8 cellular contexts compared by ENCODE assay signal in genomic region chr1:205631727-205632373, GRCh38. TPM values are rescaled to one million over a fixed set of nuclear protein-coding genes. Genes with fewer than 3 reads are reported as not detected.
A peak's percentile ranks its signal among the peaks of the same experiment; 100 is the strongest.
DNase-seq lines count a peak whose midpoint lies in the region; ATAC-seq and TF ChIP-seq lines count a peak whose summit lies in the region.

A gene with protein sequence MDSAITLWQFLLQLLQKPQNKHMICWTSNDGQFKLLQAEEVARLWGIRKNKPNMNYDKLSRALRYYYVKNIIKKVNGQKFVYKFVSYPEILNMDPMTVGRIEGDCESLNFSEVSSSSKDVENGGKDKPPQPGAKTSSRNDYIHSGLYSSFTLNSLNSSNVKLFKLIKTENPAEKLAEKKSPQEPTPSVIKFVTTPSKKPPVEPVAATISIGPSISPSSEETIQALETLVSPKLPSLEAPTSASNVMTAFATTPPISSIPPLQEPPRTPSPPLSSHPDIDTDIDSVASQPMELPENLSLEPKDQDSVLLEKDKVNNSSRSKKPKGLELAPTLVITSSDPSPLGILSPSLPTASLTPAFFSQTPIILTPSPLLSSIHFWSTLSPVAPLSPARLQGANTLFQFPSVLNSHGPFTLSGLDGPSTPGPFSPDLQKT (minus strand): TSS chr1:205632011. CDS start chr1:205623882, 8,129 bp downstream.

- H3K4me3 ChIP-seq in adipocyte (ENCODE audit: low read length): peak within 1 kb of the TSS; percentile 92

- intact Hi-C loops in cardiac septum (cut with DNase I): loop anchor here (1.0 to 5.0 kb wide), 3 partner anchors 33 to 105 kb away; no protein-coding TSS in a partner anchor

- peak within 1 kb of the TSS; percentile 96 for H3K27ac Mint-ChIP-seq in type B pancreatic cell

- no peaks in the 10 kb centered on the region for H3K36me3 ChIP-seq in adipocyte (ENCODE audit: control insufficient read depth, insufficient read depth, low read length, severe bottlenecking)

- H3K4me1 ChIP-seq in adipocyte (ENCODE audit: control insufficient read depth, insufficient read depth, low read length): peaks cover 32% of the 10 kb centered on the region

- peak within 1 kb of the TSS; percentile 85 for H3K9ac ChIP-seq in adipocyte (ENCODE audit: low read length)

- H3K27me3 Mint-ChIP-seq in type B pancreatic cell: no peaks in the 10 kb centered on the region

- peak; percentile 79 for ATAC-seq in HG02763 (IDR thresholded peaks at IDR 0.05; ENCODE audit: unreplicated experiment)

- DNase-seq in NCI-H1417 treated with DMSO at 0.1 percent for 48 hours (lab: John Stamatoyannopoulos, UW) (peak; percentile 93), SW480 (ENCODE audit: low spot score) (peak; percentile 96), adipocyte (ENCODE audit: low read depth) (peak; percentile 99), cardiac septum (ENCODE audit: low spot score) (peak; percentile 98), pons (ENCODE audit: low spot score) (peak; percentile 97), type B pancreatic cell (ENCODE audit: extremely low spot score, unreplicated experiment) (peak; percentile 99)

- H3K9me3 ChIP-seq in adipocyte (ENCODE audit: control insufficient read depth, low read length): no peaks in the 10 kb centered on the region

- H3K9me3 Mint-ChIP-seq in type B pancreatic cell: no peaks in the 10 kb centered on the region

- TF ChIP-seq CTCF in GM12874 (IDR thresholded peaks at IDR 0.05; ENCODE audit: insufficient read depth, low read depth, low read length): peak; percentile 86
- TF ChIP-seq CTCF in type B pancreatic cell (conservative IDR thresholded peaks at IDR 0.05): peak; percentile 72

- H3K4me3 Mint-ChIP-seq in type B pancreatic cell: peak within 1 kb of the TSS; percentile 97

- H3K27me3 ChIP-seq in adipocyte (replicated peaks; ENCODE audit: control insufficient read depth, insufficient read depth, low read length): no peaks in the 10 kb centered on the region

- H3K36me3 Mint-ChIP-seq in type B pancreatic cell: peaks cover 2% of the 10 kb centered on the region

- peaks cover 25% of the 10 kb centered on the region for H3K4me1 Mint-ChIP-seq in type B pancreatic cell (ENCODE audit: unreplicated experiment)

RNA-seq across cellular contexts. Expression of the gene that starts here (rescaled TPM):
- total RNA-seq in cardiac septum (42.3 TPM), type B pancreatic cell (ENCODE audit: low replicate concordance) (20.9 and 27.6 TPM in 2 replicates)

Comparison
In these comparisons a context has a peak if more than half of its experiments do, and no peak if none do; other contexts are left out.
1. Peak in every context shown above with its lines: DNase-seq, ATAC-seq and H3K4me3 ChIP-seq.